ENCODE assay signal across 21 cellular contexts in the genomic region with DNA sequence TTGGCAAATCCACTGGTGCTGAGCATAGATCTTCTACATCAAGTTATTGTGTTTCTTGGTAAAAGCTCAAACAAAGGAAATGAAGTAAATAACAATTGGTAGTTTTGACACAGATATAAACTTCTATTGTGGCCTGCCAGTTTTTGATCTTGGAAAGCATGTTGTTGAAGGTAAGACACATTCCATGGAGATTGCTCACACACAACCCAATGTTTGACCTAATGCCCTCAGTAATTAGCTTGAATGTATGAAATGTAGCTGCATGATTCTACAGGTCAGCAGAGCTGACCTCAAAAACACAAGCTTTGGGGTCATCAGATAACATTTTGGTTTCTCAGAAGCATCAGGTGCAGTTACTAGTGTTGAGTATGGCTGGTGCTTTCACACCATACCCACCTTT. TPM values are rescaled to one million over a fixed set of nuclear protein-coding genes. Genes with fewer than 3 reads are reported as not detected.
DNase-seq lines count a peak whose midpoint lies in the region; FAIRE-seq and TF ChIP-seq lines count a peak whose summit lies in the region.
"Had no signal": no experiment of that assay in that cellular context is flagged by ENCODE, and none has a peak within 500 bp of the region (broad histone marks: within the 10 kb centered on the region; RNA-seq: fewer than 3 reads in every experiment).

No MANE protein-coding gene starts in this region.

- peak; percentile 22 for DNase-seq in A172 (ENCODE audit: low spot score)
- peak; percentile 70 for DNase-seq in M059J (ENCODE audit: low read depth)
- peak; percentile 50 for DNase-seq in dermis blood vessel endothelial cell
- DNase-seq in renal cortical epithelial cell (ENCODE audit: low read depth), result peak; percentile 53
- no peak for DNase-seq in HuH-7 (ENCODE audit: low spot score)
- DNase-seq in GM12892 (ENCODE audit: insufficient read length), result no peak
- DNase-seq in activated CD4-positive, alpha-beta T cell treated with anti-CD3 and anti-CD28 coated beads, Interleukin-2, amount 10 ng/mL, durations not matched to agents 24 days and 14 days, result no peak
- DNase-seq: 8988T; ACHN; C1 segment of cervical spinal cord; Calu3; CD4-positive, alpha-beta T cell; DMS79; EL; GM23248; KG1 had no signal

- no peak overlapping the region for H3K27ac Mint-ChIP-seq in activated CD4-positive, alpha-beta T cell treated with anti-CD3 and anti-CD28 coated beads, Interleukin-2, amount 10 ng/mL, durations not matched to agents 24 days and 14 days
- H3K27ac Mint-ChIP-seq: B cell; CD4-positive, alpha-beta T cell; IgD-negative memory B cell had no signal

- no peak overlapping the region for H3K4me3 Mint-ChIP-seq in activated CD4-positive, alpha-beta T cell treated with anti-CD3 and anti-CD28 coated beads, Interleukin-2, amount 10 ng/mL, durations not matched to agents 24 days and 14 days
- H3K4me3 Mint-ChIP-seq: B cell; CD4-positive, alpha-beta T cell; IgD-negative memory B cell had no signal

- intact Hi-C loops in activated CD4-positive, alpha-beta T cell treated with anti-CD3 and anti-CD28 coated beads, Interleukin-2, amount 10 ng/mL, durations not matched to agents 24 days and 14 days (cut with micrococcal nuclease), result no loop called here

- TF ChIP-seq POLR2A in GM12892 (IDR thresholded peaks at IDR 0.05; ENCODE audit: low read depth, low read length), result no peak

- peaks cover 3% of the 10 kb centered on the region for H3K27me3 Mint-ChIP-seq in activated CD4-positive, alpha-beta T cell treated with anti-CD3 and anti-CD28 coated beads, Interleukin-2, amount 10 ng/mL, durations not matched to agents 24 days and 14 days
- H3K27me3 Mint-ChIP-seq: B cell; CD4-positive, alpha-beta T cell had no signal

- H3K4me1 Mint-ChIP-seq in activated CD4-positive, alpha-beta T cell treated with anti-CD3 and anti-CD28 coated beads, Interleukin-2, amount 10 ng/mL, durations not matched to agents 24 days and 14 days, result no peaks in the 10 kb centered on the region
- H3K4me1 Mint-ChIP-seq: B cell, IgD-negative memory B cell had no signal

- no peak for FAIRE-seq in GM12892 (lab: Jason Lieb, UNC)
- FAIRE-seq: G401.6, GM12891, H54 had no signal

- no peaks in the 10 kb centered on the region for H3K36me3 Mint-ChIP-seq in activated CD4-positive, alpha-beta T cell treated with anti-CD3 and anti-CD28 coated beads, Interleukin-2, amount 10 ng/mL, durations not matched to agents 24 days and 14 days (ENCODE audit: low read depth)
- H3K36me3 Mint-ChIP-seq: IgD-negative memory B cell had no signal

- no peaks in the 10 kb centered on the region for H3K9me3 Mint-ChIP-seq in activated CD4-positive, alpha-beta T cell treated with anti-CD3 and anti-CD28 coated beads, Interleukin-2, amount 10 ng/mL, durations not matched to agents 24 days and 14 days
- H3K9me3 Mint-ChIP-seq: CD4-positive, alpha-beta T cell; IgD-negative memory B cell had no signal

RNA-seq across cellular contexts. Expression of a gene that starts 16.5 kb away (rescaled TPM):
- total RNA-seq in A172 (2014; rRNA removed; shearing (Covaris generic)), result 0.47 and 0.72 TPM in 2 replicates
- total RNA-seq in M059J (2014; rRNA removed; shearing (Covaris generic)), result 0.54 and 0.81 TPM in 2 replicates
- 1.7 and 2.5 TPM in 2 replicates for total RNA-seq in dermis blood vessel endothelial cell
- total RNA-seq in renal cortical epithelial cell, result 0.52 and 3.3 TPM in 2 replicates
- not detected for polyA plus RNA-seq in GM12892 (2012; ENCODE audit: missing spikeins)
- total RNA-seq in activated CD4-positive, alpha-beta T cell treated with anti-CD3 and anti-CD28 coated beads, Interleukin-2, amount 10 ng/mL, durations not matched to agents 24 days and 14 days, result not detected in 2 replicates
- total RNA-seq: B cell; CD4-positive, alpha-beta T cell had no signal
- polyA plus RNA-seq: IgD-negative memory B cell had no signal

RNA-seq across cellular contexts. Expression of a gene that starts 17.1 kb away (rescaled TPM):
- 8.5 and 9.4 TPM in 2 replicates for total RNA-seq in A172 (2014; rRNA removed; shearing (Covaris generic))
- 4.9 and 18.5 TPM in 2 replicates for total RNA-seq in M059J (2014; rRNA removed; shearing (Covaris generic))
- total RNA-seq in dermis blood vessel endothelial cell (5.6 and 11.1 TPM in 2 replicates), renal cortical epithelial cell (3.3 and 7.9 TPM in 2 replicates)
- polyA plus RNA-seq in GM12892 (2012; ENCODE audit: missing spikeins), result 19.1 TPM
- 37.3 and 40.3 TPM in 2 replicates for total RNA-seq in activated CD4-positive, alpha-beta T cell treated with anti-CD3 and anti-CD28 coated beads, Interleukin-2, amount 10 ng/mL, durations not matched to agents 24 days and 14 days

RNA-seq across cellular contexts. Expression of a gene that starts 28.9 kb away (rescaled TPM):
- 4.4 and 6.0 TPM in 2 replicates for total RNA-seq in A172 (2014; rRNA removed; shearing (Covaris generic))
- total RNA-seq in M059J (2014; rRNA removed; shearing (Covaris generic)), result 3.3 TPM in 2 replicates
- 7.6 and 8.5 TPM in 2 replicates for total RNA-seq in dermis blood vessel endothelial cell
- 3.0 and 9.2 TPM in 2 replicates for total RNA-seq in renal cortical epithelial cell
- polyA plus RNA-seq in GM12892 (2012; ENCODE audit: missing spikeins), result 7.9 TPM
- 7.8 and 10.0 TPM in 2 replicates for total RNA-seq in activated CD4-positive, alpha-beta T cell treated with anti-CD3 and anti-CD28 coated beads, Interleukin-2, amount 10 ng/mL, durations not matched to agents 24 days and 14 days

Comparison
In these comparisons a context has a peak if more than half of its experiments do, and no peak if none do; other contexts are left out.
1. DNase-seq: peak in A172 (single experiment), M059J (single experiment), dermis blood vessel endothelial cell (single experiment) and renal cortical epithelial cell (single experiment); none in HuH-7 (single experiment), GM12892 (single experiment) and activated CD4-positive, alpha-beta T cell treated with anti-CD3 and anti-CD28 coated beads, Interleukin-2, amount 10 ng/mL, durations not matched to agents 24 days and 14 days (single experiment).